ENCODE assay signal across 13 cellular contexts in the genomic region with DNA sequence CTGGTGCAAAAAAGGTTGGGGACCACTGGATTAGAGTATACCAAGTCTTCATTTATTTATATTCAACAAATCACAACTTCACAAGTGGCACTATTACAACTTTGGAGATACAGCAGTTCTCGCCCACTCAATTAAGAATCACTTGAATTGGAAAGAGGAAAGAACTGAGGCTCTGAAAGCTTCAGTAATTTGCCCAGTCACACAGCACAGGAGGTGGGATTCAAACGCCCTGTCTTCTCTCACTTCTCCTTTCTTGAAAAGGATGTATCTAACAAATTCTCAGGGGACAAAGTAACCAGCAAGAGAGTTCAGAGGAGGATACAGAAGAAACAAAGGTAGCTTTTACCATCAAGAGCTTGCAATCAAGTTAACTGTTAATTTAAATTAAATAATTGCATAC. TPM values are rescaled to one million over a fixed set of nuclear protein-coding genes. Genes with fewer than 3 reads are reported as not detected.
DNase-seq lines count a peak whose midpoint lies in the region; ATAC-seq and TF ChIP-seq lines count a peak whose summit lies in the region.
"Had no signal": no experiment of that assay in that cellular context is flagged by ENCODE, and none has a peak within 500 bp of the region (broad histone marks: within the 10 kb centered on the region; RNA-seq: fewer than 3 reads in every experiment).

No MANE protein-coding gene starts in this region.

- no peak overlapping the region for H3K4me3 ChIP-seq in esophagus squamous epithelium
- H3K4me3 ChIP-seq: neural progenitor cell had no signal

- no peaks in the 10 kb centered on the region for H3K9me3 ChIP-seq in esophagus squamous epithelium

- 82 to 85% methylated on average over 2 of the region's 2 CpGs for WGBS in esophagus squamous epithelium, 2 donors

- TF ChIP-seq CTCF in esophagus squamous epithelium (IDR thresholded peaks at IDR 0.05), result no peak

- peaks cover 0 to 22% (median 4%) of the 10 kb centered on the region in 3 donors for H3K4me1 ChIP-seq in esophagus squamous epithelium
- H3K4me1 ChIP-seq: neural progenitor cell had no signal

- no peak overlapping the region for H3K27ac ChIP-seq in esophagus squamous epithelium
- H3K27ac ChIP-seq: neural progenitor cell had no signal

- no peak for TF ChIP-seq POLR2A in esophagus squamous epithelium (IDR thresholded peaks at IDR 0.05)

- peak; percentile 23 for DNase-seq in globus pallidus (ENCODE audit: low spot score)
- DNase-seq in NCI-H2029 treated with DMSO at 0.1 percent for 48 hours (lab: John Stamatoyannopoulos, UW), result no peak
- no peak for DNase-seq in esophagus squamous epithelium (lab: John Stamatoyannopoulos, UW)
- no peak for DNase-seq in AG08396 (ENCODE audit: low spot score)
- DNase-seq: effector CD4-positive, alpha-beta T cell; NCI-H187; stimulated activated CD4-positive, alpha-beta T cell treated with anti-CD3 and anti-CD28 coated beads, Interleukin-2, amount 100 ng/mL, for 48 hours; T-helper 2 cell had no signal

- peaks cover 0 to 42% (median 0%) of the 10 kb centered on the region in 3 donors for H3K36me3 ChIP-seq in esophagus squamous epithelium
- H3K36me3 ChIP-seq: neural progenitor cell had no signal

- ATAC-seq in GM18519 (IDR thresholded peaks at IDR 0.05; ENCODE audit: low FRiP score, unreplicated experiment) (peak; percentile 43), GM21576 (IDR thresholded peaks at IDR 0.05; ENCODE audit: unreplicated experiment) (peak; percentile 75), HG03378 (IDR thresholded peaks at IDR 0.05; ENCODE audit: unreplicated experiment) (peak; percentile 73), HG03045 (IDR thresholded peaks at IDR 0.05; ENCODE audit: unreplicated experiment) (no peak)

- H3K27me3 ChIP-seq in esophagus squamous epithelium, result no peaks in the 10 kb centered on the region
- H3K27me3 ChIP-seq: neural progenitor cell had no signal

- intact Hi-C loops in esophagus squamous epithelium (cut with DNase I), result no loop called here

RNA-seq across cellular contexts. Expression of gene SMIM14, which starts 12.4 kb away (rescaled TPM):
- 10 to 100 TPM; 13.2 to 47.2 (median 25.8) TPM for total RNA-seq in esophagus squamous epithelium
